ENCODE assay signal across 10 cellular contexts in the genomic region with DNA sequence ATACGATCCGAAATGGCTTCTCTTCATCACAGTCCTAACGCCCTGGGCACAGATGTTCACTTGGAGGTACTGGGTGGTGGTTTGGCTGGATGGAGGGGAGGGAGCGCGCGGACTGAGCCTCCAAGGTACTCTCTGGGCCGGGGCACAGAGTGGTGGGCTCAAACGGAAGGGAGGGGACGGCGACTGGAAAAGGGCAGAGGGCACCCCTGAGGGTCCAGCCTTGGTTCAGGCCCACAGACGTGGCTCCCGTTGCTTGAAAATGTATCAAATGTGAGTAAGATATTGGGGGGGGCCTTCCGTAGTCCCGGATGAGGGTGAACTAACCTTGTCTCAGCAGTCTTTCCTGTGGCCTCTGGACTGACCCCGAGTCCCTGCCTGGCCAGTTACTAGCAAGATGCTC. TPM values are rescaled to one million over a fixed set of nuclear protein-coding genes. Genes with fewer than 3 reads are reported as not detected.
DNase-seq lines count a peak whose midpoint lies in the region; ATAC-seq, FAIRE-seq and TF ChIP-seq lines count a peak whose summit lies in the region.
"Had no signal": no experiment of that assay in that cellular context is flagged by ENCODE, and none has a peak within 500 bp of the region (broad histone marks: within the 10 kb centered on the region; RNA-seq: fewer than 3 reads in every experiment).

No MANE protein-coding gene starts in this region.

- no peaks in the 10 kb centered on the region for H3K27me3 Mint-ChIP-seq in activated T-helper 17 cell treated with anti-CD3 and anti-CD28 coated beads, Interleukin-2, amount 50 U/mL, for 72 hours

- no peaks in the 10 kb centered on the region for H3K9me3 Mint-ChIP-seq in activated T-helper 17 cell treated with anti-CD3 and anti-CD28 coated beads, Interleukin-2, amount 50 U/mL, for 72 hours

- H3K27me3 ChIP-seq in osteoblast (ENCODE audit: insufficient read depth, low read length): peaks cover 44% of the 10 kb centered on the region

- H3K4me3 Mint-ChIP-seq in activated T-helper 17 cell treated with anti-CD3 and anti-CD28 coated beads, Interleukin-2, amount 50 U/mL, for 72 hours: peak overlapping the region; percentile 85

- H3K27ac ChIP-seq in A549 (no peak overlapping the region; a peak in 1 of 6 replicates), mesodermal cell (ENCODE audit: low read depth, low read length, severe bottlenecking) (no peak overlapping the region), osteoblast (ENCODE audit: low read depth, low read length) (no peak overlapping the region)
- H3K27ac ChIP-seq: KMS-11 had no signal

- POLR2A ChIA-PET in A549 (lab: Yijun Ruan, JAX): no interaction called here

- H3K4me3 ChIP-seq in A549 (peak overlapping the region; percentile 45), mesodermal cell (ENCODE audit: extremely low read depth, insufficient read depth, low read length, poor library complexity, severe bottlenecking) (peak overlapping the region; percentile 34), osteoblast (ENCODE audit: insufficient read depth, low read length) (no peak overlapping the region)
- H3K4me3 ChIP-seq: lung had no signal

- H3K36me3 Mint-ChIP-seq in activated T-helper 17 cell treated with anti-CD3 and anti-CD28 coated beads, Interleukin-2, amount 50 U/mL, for 72 hours (ENCODE audit: low read depth): peaks cover 8% of the 10 kb centered on the region

- TF ChIP-seq POLR2A in A549 (IDR thresholded peaks at IDR 0.05; ENCODE audit: low read length): no peak

- no peak for TF ChIP-seq EP300 in A549 (IDR thresholded peaks at IDR 0.05)

- no peak for FAIRE-seq in A549 (lab: Jason Lieb, UNC)

- H2AFZ ChIP-seq in osteoblast (ENCODE audit: low read length): no peak overlapping the region

- H4K20me1 ChIP-seq in osteoblast (ENCODE audit: insufficient read depth, low read length): no peaks in the 10 kb centered on the region

- no peaks in the 10 kb centered on the region for H3K36me3 ChIP-seq in mesodermal cell (ENCODE audit: control insufficient read depth, insufficient read depth, low read length)
- H3K36me3 ChIP-seq in osteoblast (ENCODE audit: insufficient read depth, low read length): no peaks in the 10 kb centered on the region

- DNase-seq in A549 (ENCODE audit: low read depth in 1 of 2, low spot score in 1 of 2): no peak
- DNase-seq in ACHN: no peak
- no peak for DNase-seq in NCI-H748 treated with DMSO at 0.1 percent for 48 hours (lab: John Stamatoyannopoulos, UW)
- DNase-seq in osteoblast (ENCODE audit: insufficient read length, low spot score, missing footprints): no peak
- no peak for DNase-seq in NCI-H446 (lab: John Stamatoyannopoulos, UW)

- ATAC-seq in A549 (no peak), GM21390 (IDR thresholded peaks at IDR 0.05; ENCODE audit: unreplicated experiment) (peak; percentile 29)
- ATAC-seq in activated T-helper 17 cell treated with anti-CD3 and anti-CD28 coated beads, Interleukin-2, amount 50 U/mL, for 72 hours (replicated peaks): peak; percentile 22

- H3K4me1 ChIP-seq in A549 (no peaks in the 10 kb centered on the region), mesodermal cell (ENCODE audit: control insufficient read depth, insufficient read depth, low read length, poor library complexity, severe bottlenecking) (no peaks in the 10 kb centered on the region), osteoblast (ENCODE audit: insufficient read depth, low read length) (no peaks in the 10 kb centered on the region)

- no peak for TF ChIP-seq RAD21 in A549 (conservative IDR thresholded peaks at IDR 0.05 in 1 of 2, IDR thresholded peaks at IDR 0.05 in 1 of 2)

- peaks cover 21% of the 10 kb centered on the region for H3K4me1 Mint-ChIP-seq in activated T-helper 17 cell treated with anti-CD3 and anti-CD28 coated beads, Interleukin-2, amount 50 U/mL, for 72 hours

- in situ Hi-C loops in ACHN (cut with HindIII; ENCODE audit: low pct_ligation_motif_present, low pct_unique_long_range_greater_than_20kb, low sequenced_read_pairs): no loop called here

- no peaks in the 10 kb centered on the region for H3K79me2 ChIP-seq in osteoblast (ENCODE audit: insufficient read depth, low read length)

- WGBS in A549 (ENCODE audit: missing lambda C conversion rate): 80% methylated on average over 14 of the region's 15 CpGs
- 53 to 58% methylated on average over 6 to 12 of the region's 15 CpGs for WGBS in mesodermal cell (ENCODE audit: insufficient coverage in 2 of 2), 2 experiments

- H3K9me3 ChIP-seq in A549: no peaks in the 10 kb centered on the region
- no peaks in the 10 kb centered on the region for H3K9me3 ChIP-seq in mesodermal cell (ENCODE audit: control insufficient read depth, low read length)
- no peaks in the 10 kb centered on the region for H3K9me3 ChIP-seq in osteoblast (ENCODE audit: low read depth, low read length)

- peak overlapping the region; percentile 96 for H3K4me2 ChIP-seq in A549
- H3K4me2 ChIP-seq in osteoblast (ENCODE audit: insufficient read depth, low read length): no peak overlapping the region
- H3K4me2 ChIP-seq: KMS-11 had no signal

- CTCF ChIA-PET in A549 (lab: Yijun Ruan, JAX): no interaction called here

- no peak for TF ChIP-seq CTCF in A549 (IDR thresholded peaks at IDR 0.05)
- no peak for TF ChIP-seq CTCF in osteoblast (IDR thresholded peaks at IDR 0.05; ENCODE audit: extremely low read depth, low read depth, low read length)

- H3K27ac Mint-ChIP-seq in activated T-helper 17 cell treated with anti-CD3 and anti-CD28 coated beads, Interleukin-2, amount 50 U/mL, for 72 hours: peak overlapping the region; percentile 94

TF ChIP-seq in A549, 52 proteins besides CTCF, POLR2A, EP300 and RAD21:
- TF ChIP-seq POLR2AphosphoS2 (conservative IDR thresholded peaks at IDR 0.05; ENCODE audit: low read length) (no peak), MYC (IDR thresholded peaks at IDR 0.05; ENCODE audit: borderline replicate concordance, low read length) (no peak), SMC3 (IDR thresholded peaks at IDR 0.05) (no peak), HOXB5 (CRISPR knock-in tag; IDR thresholded peaks at IDR 0.05) (no peak), ESRRA (IDR thresholded peaks at IDR 0.05; ENCODE audit: borderline replicate concordance, low read length) (no peak), NFE2L2 (conservative IDR thresholded peaks at IDR 0.05; ENCODE audit: low read length) (no peak), CHD2 (IDR thresholded peaks at IDR 0.05; ENCODE audit: low read length, partially characterized antibody) (no peak), TP53 (CRISPR knock-in tag; IDR thresholded peaks at IDR 0.05) (no peak), BHLHE40 (IDR thresholded peaks at IDR 0.05; ENCODE audit: low read depth, low read length) (no peak), RARB (CRISPR knock-in tag; IDR thresholded peaks at IDR 0.05) (no peak), FOXS1 (CRISPR knock-in tag; IDR thresholded peaks at IDR 0.05) (no peak), NPAS2 (CRISPR knock-in tag; IDR thresholded peaks at IDR 0.05; ENCODE audit: borderline replicate concordance) (no peak), HOXA7 (CRISPR knock-in tag; IDR thresholded peaks at IDR 0.05) (no peak), RFX5 (IDR thresholded peaks at IDR 0.05) (no peak), MAFK (IDR thresholded peaks at IDR 0.05; ENCODE audit: partially characterized antibody) (no peak), ZSCAN20 (CRISPR knock-in tag; IDR thresholded peaks at IDR 0.05) (no peak)
- TF ChIP-seq, protein P1, sequence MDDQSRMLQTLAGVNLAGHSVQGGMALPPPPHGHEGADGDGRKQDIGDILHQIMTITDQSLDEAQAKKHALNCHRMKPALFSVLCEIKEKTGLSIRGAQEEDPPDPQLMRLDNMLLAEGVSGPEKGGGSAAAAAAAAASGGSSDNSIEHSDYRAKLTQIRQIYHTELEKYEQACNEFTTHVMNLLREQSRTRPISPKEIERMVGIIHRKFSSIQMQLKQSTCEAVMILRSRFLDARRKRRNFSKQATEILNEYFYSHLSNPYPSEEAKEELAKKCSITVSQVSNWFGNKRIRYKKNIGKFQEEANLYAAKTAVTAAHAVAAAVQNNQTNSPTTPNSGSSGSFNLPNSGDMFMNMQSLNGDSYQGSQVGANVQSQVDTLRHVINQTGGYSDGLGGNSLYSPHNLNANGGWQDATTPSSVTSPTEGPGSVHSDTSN (IDR thresholded peaks at IDR 0.05): no peak
- TF ChIP-seq, protein P2, sequence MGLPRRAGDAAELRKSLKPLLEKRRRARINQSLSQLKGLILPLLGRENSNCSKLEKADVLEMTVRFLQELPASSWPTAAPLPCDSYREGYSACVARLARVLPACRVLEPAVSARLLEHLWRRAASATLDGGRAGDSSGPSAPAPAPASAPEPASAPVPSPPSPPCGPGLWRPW (IDR thresholded peaks at IDR 0.05): no peak
- TF ChIP-seq, protein P3, sequence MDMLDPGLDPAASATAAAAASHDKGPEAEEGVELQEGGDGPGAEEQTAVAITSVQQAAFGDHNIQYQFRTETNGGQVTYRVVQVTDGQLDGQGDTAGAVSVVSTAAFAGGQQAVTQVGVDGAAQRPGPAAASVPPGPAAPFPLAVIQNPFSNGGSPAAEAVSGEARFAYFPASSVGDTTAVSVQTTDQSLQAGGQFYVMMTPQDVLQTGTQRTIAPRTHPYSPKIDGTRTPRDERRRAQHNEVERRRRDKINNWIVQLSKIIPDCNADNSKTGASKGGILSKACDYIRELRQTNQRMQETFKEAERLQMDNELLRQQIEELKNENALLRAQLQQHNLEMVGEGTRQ (IDR thresholded peaks at IDR 0.05): no peak
- TF ChIP-seq, protein P4, sequence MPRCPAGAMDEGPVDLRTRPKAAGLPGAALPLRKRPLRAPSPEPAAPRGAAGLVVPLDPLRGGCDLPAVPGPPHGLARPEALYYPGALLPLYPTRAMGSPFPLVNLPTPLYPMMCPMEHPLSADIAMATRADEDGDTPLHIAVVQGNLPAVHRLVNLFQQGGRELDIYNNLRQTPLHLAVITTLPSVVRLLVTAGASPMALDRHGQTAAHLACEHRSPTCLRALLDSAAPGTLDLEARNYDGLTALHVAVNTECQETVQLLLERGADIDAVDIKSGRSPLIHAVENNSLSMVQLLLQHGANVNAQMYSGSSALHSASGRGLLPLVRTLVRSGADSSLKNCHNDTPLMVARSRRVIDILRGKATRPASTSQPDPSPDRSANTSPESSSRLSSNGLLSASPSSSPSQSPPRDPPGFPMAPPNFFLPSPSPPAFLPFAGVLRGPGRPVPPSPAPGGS (IDR thresholded peaks at IDR 0.05): no peak

RNA-seq across cellular contexts. Expression of a gene that starts 0.5 kb away (rescaled TPM):
- polyA plus RNA-seq in A549 (2011; rRNA removed) (not detected in 2 replicates), A549 (2017; fragmentation: RNase III; extraction: RNeasy Plus Mini Kit Qiagen cat#74134 plus additional on column Dnase treatment) (not detected in 3 replicates)
- not detected in 2 replicates for polyA plus RNA-seq in A549 (2012; cell fraction: cytosol; rRNA removed)
- not detected in 2 replicates for polyA plus RNA-seq in A549 (2012; cell fraction: nucleus; rRNA removed)
- polyA minus RNA-seq in A549 (2011; rRNA and poly(A)+ RNA removed): not detected in 2 replicates
- 10 to 100 TPM; 57.4 to 63.3 TPM for total RNA-seq in activated T-helper 17 cell treated with anti-CD3 and anti-CD28 coated beads, Interleukin-2, amount 50 U/mL, for 72 hours
- polyA plus RNA-seq in mesodermal cell (2013, experiment 1 of 2): 0.48 TPM
- polyA plus RNA-seq in mesodermal cell (2013, experiment 2 of 2): 0.35 TPM
- total RNA-seq in osteoblast: not detected in 2 replicates

Comparison
In these comparisons a context has a peak if more than half of its experiments do, and no peak if none do; other contexts are left out.
1. ATAC-seq: peak in GM21390 (single experiment) and activated T-helper 17 cell treated with anti-CD3 and anti-CD28 coated beads, Interleukin-2, amount 50 U/mL, for 72 hours (single experiment); none in A549 (0 of 2).
2. RNA of a gene that starts 0.5 kb away (total RNA-seq): 57.4 to 63.3 TPM in activated T-helper 17 cell treated with anti-CD3 and anti-CD28 coated beads, Interleukin-2, amount 50 U/mL, for 72 hours; not detected in osteoblast; every median in the first group is over 10 times any median in the second.